9 cellular contexts compared by ENCODE assay signal in genomic region chr7:36037121-36037662, GRCh38.
DNase-seq lines count a peak whose midpoint lies in the region; ATAC-seq, FAIRE-seq and TF ChIP-seq lines count a peak whose summit lies in the region.
"Had no signal": no experiment of that assay in that cellular context is flagged by ENCODE, and none has a peak within 500 bp of the region (broad histone marks: within the 10 kb centered on the region; RNA-seq: fewer than 3 reads in every experiment).

No MANE protein-coding gene starts in this region.

- TF ChIP-seq POLR2A in H1 (IDR thresholded peaks at IDR 0.05; ENCODE audit: control extremely low read depth in 1 of 2, low read depth in 2 of 2, low read length in 2 of 2) = no peak

- H3K4me3 ChIP-seq in H1 (ENCODE audit: extremely low read depth in 1 of 4, insufficient read depth in 2 of 4, low read depth in 3 of 4, low read length in 4 of 4) (no peak overlapping the region), mucosa of descending colon (no peak overlapping the region)

- H2BK20ac ChIP-seq in H1 (ENCODE audit: low read length) = no peak overlapping the region

- H3K9me3 ChIP-seq in H1 (ENCODE audit: insufficient read depth in 2 of 2, low read depth in 1 of 2, low read length in 1 of 2) (no peaks in the 10 kb centered on the region), mucosa of descending colon (no peaks in the 10 kb centered on the region)

- H3K18ac ChIP-seq in H1 (ENCODE audit: extremely low read depth, low read length) = no peak overlapping the region

- H3K4me2 ChIP-seq in H1 (ENCODE audit: insufficient read depth in 1 of 2, low read depth in 2 of 2, low read length in 2 of 2) = no peak overlapping the region

- no peak for FAIRE-seq in H1 (lab: Jason Lieb, UNC)
- FAIRE-seq: TTC549 had no signal

- DNase-seq in AG09319 (ENCODE audit: extremely low read depth, low read depth) (peak; percentile 77), NCI-H226 (peak; percentile 93), H1 (ENCODE audit: low read depth in 1 of 2, low spot score in 2 of 2) (no peak), mucosa of descending colon (peak in 2 of 3 donors; percentile 37 to 45), 8988T (no peak), posterior vena cava (ENCODE audit: low spot score) (no peak)
- DNase-seq in natural killer cell treated with Interleukin-12 subunit alpha and Interleukin-12 subunit beta and Interleukin-15 and Interleukin-18, amount 100 ng/mL, for 72 hours (ENCODE audit: low spot score) = no peak

- H2BK120ac ChIP-seq in H1 (replicated peaks; ENCODE audit: low read depth, low read length) = peak overlapping the region; percentile 31

- no peak overlapping the region for H4K91ac ChIP-seq in H1 (replicated peaks; ENCODE audit: insufficient read length, low read length)

- H2AFZ ChIP-seq in H1 (ENCODE audit: low read length) = no peak overlapping the region

- H4K8ac ChIP-seq in H1 (ENCODE audit: extremely low read depth, insufficient read depth, low read length) = no peak overlapping the region; the same call in 1 of the 2 replicates

- no peak overlapping the region for H3K9ac ChIP-seq in H1 (replicated peaks in 1 of 4; ENCODE audit: extremely low read depth in 1 of 4, low read depth in 3 of 4, low read length in 3 of 4)

- POLR2A ChIA-PET in H1 (lab: Charles Lee; ENCODE audit: partially characterized antibody) = interaction anchor here (1.2 kb wide), 1 partner anchor 10 kb away, joined by 4 read pairs; no protein-coding TSS in a partner anchor

- H3K14ac ChIP-seq in H1 (ENCODE audit: insufficient read length) = no peak overlapping the region

- ATAC-seq in mucosa of descending colon (peak; percentile 87), HG03342 (IDR thresholded peaks at IDR 0.05; ENCODE audit: unreplicated experiment) (no peak)
- ATAC-seq in natural killer cell treated with Interleukin-12 subunit alpha and Interleukin-12 subunit beta and Interleukin-15 and Interleukin-18, amount 100 ng/mL, for 72 hours = no peak

- H3K23me2 ChIP-seq in H1 (ENCODE audit: low read depth, low read length) = no peaks in the 10 kb centered on the region

- H3K79me2 ChIP-seq in H1 (ENCODE audit: control insufficient read depth in 1 of 2, insufficient read depth in 2 of 2, low read length in 2 of 2) = no peaks in the 10 kb centered on the region

- no peaks in the 10 kb centered on the region for H3K36me3 Mint-ChIP-seq in natural killer cell treated with Interleukin-12 subunit alpha and Interleukin-12 subunit beta and Interleukin-15 and Interleukin-18, amount 100 ng/mL, for 72 hours

- no peak for TF ChIP-seq EP300 in H1 (IDR thresholded peaks at IDR 0.05; ENCODE audit: borderline replicate concordance in 1 of 2, low read depth in 2 of 2, low read length in 2 of 2)

- no peak overlapping the region for H3K23ac ChIP-seq in H1 (ENCODE audit: insufficient read length)

- no peak overlapping the region for H3K27ac Mint-ChIP-seq in natural killer cell treated with Interleukin-12 subunit alpha and Interleukin-12 subunit beta and Interleukin-15 and Interleukin-18, amount 100 ng/mL, for 72 hours

- H3K4me1 Mint-ChIP-seq in natural killer cell treated with Interleukin-12 subunit alpha and Interleukin-12 subunit beta and Interleukin-15 and Interleukin-18, amount 100 ng/mL, for 72 hours (ENCODE audit: low read depth in 2 of 2) = no peaks in the 10 kb centered on the region

- H3K27me3 Mint-ChIP-seq in natural killer cell treated with Interleukin-12 subunit alpha and Interleukin-12 subunit beta and Interleukin-15 and Interleukin-18, amount 100 ng/mL, for 72 hours = peaks cover 17 to 33% of the 10 kb centered on the region in 2 donors

- H4K20me1 ChIP-seq in H1 (replicated peaks in 1 of 2; ENCODE audit: control insufficient read depth in 1 of 2, insufficient read depth in 2 of 2, low read length in 2 of 2) = no peaks in the 10 kb centered on the region

- peaks cover 3 to 12% (median 3%) of the 10 kb centered on the region in 4 experiments; a peak in 4 of 7 replicates for H3K4me1 ChIP-seq in H1 (replicated peaks in 1 of 4; ENCODE audit: control insufficient read depth in 3 of 4, insufficient read depth in 4 of 4, low read length in 3 of 4)
- H3K4me1 ChIP-seq in mucosa of descending colon (ENCODE audit: low read depth) = no peaks in the 10 kb centered on the region

- no peaks in the 10 kb centered on the region for H3K79me1 ChIP-seq in H1 (ENCODE audit: low read depth, low read length)

- H3K36me3 ChIP-seq in H1 (ENCODE audit: control insufficient read depth in 2 of 4, insufficient read depth in 4 of 4, low read length in 3 of 4) (no peaks in the 10 kb centered on the region), mucosa of descending colon (ENCODE audit: low read depth) (no peaks in the 10 kb centered on the region)

- H3K27me3 ChIP-seq in H1 (replicated peaks in 1 of 4; ENCODE audit: control insufficient read depth in 3 of 4, extremely low read depth in 1 of 4, insufficient read depth in 3 of 4, low read length in 3 of 4) = no peaks in the 10 kb centered on the region

- H2AK5ac ChIP-seq in H1 (ENCODE audit: low read depth, low read length) = no peak overlapping the region

- TF ChIP-seq RAD21 in H1 (IDR thresholded peaks at IDR 0.05 in 1 of 2, conservative IDR thresholded peaks at IDR 0.05 in 1 of 2; ENCODE audit: low read depth in 2 of 2, low read length in 2 of 2) = no peak

- CTCF ChIA-PET in H1 (lab: Charles Lee; ENCODE audit: partially characterized antibody) = interaction anchor here (0.9 to 2.3 kb wide), 12 partner anchors 9 to 282 kb away, joined by 3 to 10 read pairs (median 4); no protein-coding TSS in a partner anchor

- no peak overlapping the region for H4K5ac ChIP-seq in H1 (ENCODE audit: insufficient read length, low read depth, low read length)

- H3K9me3 Mint-ChIP-seq in natural killer cell treated with Interleukin-12 subunit alpha and Interleukin-12 subunit beta and Interleukin-15 and Interleukin-18, amount 100 ng/mL, for 72 hours = no peaks in the 10 kb centered on the region

- H3K4me3 Mint-ChIP-seq in natural killer cell treated with Interleukin-12 subunit alpha and Interleukin-12 subunit beta and Interleukin-15 and Interleukin-18, amount 100 ng/mL, for 72 hours = no peak overlapping the region

- H3K56ac ChIP-seq in H1 (replicated peaks; ENCODE audit: insufficient read length, low read depth, low read length) = no peak overlapping the region

- H2BK12ac ChIP-seq in H1 (ENCODE audit: low read depth, low read length) = no peak overlapping the region

- 81% methylated on average over 11 of the region's 11 CpGs; no CpG with 5 or more reads in 1 of the 2 experiments for WGBS in H1 (ENCODE audit: extremely low coverage in 1 of 2, insufficient coverage in 1 of 2, insufficient read length in 1 of 2, insufficient replicate concordance in 2 of 2, low coverage in 1 of 2, low lambda C conversion rate in 2 of 2, missing lambda C conversion rate in 1 of 2), 2 experiments

- intact Hi-C loops in mucosa of descending colon (cut with DNase I, micrococcal nuclease) = no loop called here
- intact Hi-C loops in posterior vena cava (cut with DNase I) = no loop called here

- no peak overlapping the region for H2BK15ac ChIP-seq in H1 (ENCODE audit: low read length)

- no peak overlapping the region for H3K4ac ChIP-seq in H1 (replicated peaks; ENCODE audit: insufficient read length, low read depth, low read length)

- H2BK5ac ChIP-seq in H1 (ENCODE audit: low read depth, low read length) = no peak overlapping the region

- no peak overlapping the region for H3K27ac ChIP-seq in H1 (ENCODE audit: low read depth, low read length)

- no peak for TF ChIP-seq CTCF in AG09319 (IDR thresholded peaks at IDR 0.05; ENCODE audit: low read depth, low read length)
- no peak for TF ChIP-seq CTCF in H1 (IDR thresholded peaks at IDR 0.05; ENCODE audit: control extremely low read depth in 1 of 3, insufficient read depth in 1 of 3, low read depth in 1 of 3, low read length in 3 of 3)
- TF ChIP-seq CTCF in mucosa of descending colon (IDR thresholded peaks at IDR 0.05) = no peak

TF ChIP-seq in H1, 55 proteins besides CTCF, POLR2A, EP300 and RAD21:
- no peak for TF ChIP-seq ASH2L (IDR thresholded peaks at IDR 0.05; ENCODE audit: low read length)
- TF ChIP-seq HDAC6 (IDR thresholded peaks at IDR 0.05; ENCODE audit: low read depth, low read length) = no peak
- no peak for TF ChIP-seq TAF1 (IDR thresholded peaks at IDR 0.05; ENCODE audit: low read depth, low read length)
- TF ChIP-seq SUZ12 (IDR thresholded peaks at IDR 0.05; ENCODE audit: low read length) = no peak
- TF ChIP-seq KDM1A (IDR thresholded peaks at IDR 0.05; ENCODE audit: borderline replicate concordance, low read length) = no peak
- no peak for TF ChIP-seq MAX (IDR thresholded peaks at IDR 0.05)

Comparison
In these comparisons a context has a peak if more than half of its experiments do, and no peak if none do; other contexts are left out.
1. DNase-seq: peak in AG09319 (single experiment), NCI-H226 (single experiment) and mucosa of descending colon (2 of 3); none in H1 (0 of 2), natural killer cell treated with Interleukin-12 subunit alpha and Interleukin-12 subunit beta and Interleukin-15 and Interleukin-18, amount 100 ng/mL, for 72 hours (single experiment), 8988T (single experiment) and posterior vena cava (single experiment).